ENCODE assay signal across 1 cellular context in genomic region chr1:244858357-244858756, GRCh38.
A peak's percentile ranks its signal among the peaks of the same experiment; 100 is the strongest.
TF ChIP-seq lines count a peak whose summit lies in the region.

No MANE protein-coding gene starts in this region.

TF ChIP-seq in K562, 482 proteins besides CTCF, POLR2A, EP300 and RAD21:
- TF ChIP-seq ZNF197 (CRISPR knock-in tag; IDR thresholded peaks at IDR 0.05; ENCODE audit: low read depth) (no peak), RBFOX2 (IDR thresholded peaks at IDR 0.05; ENCODE audit: low read depth, low read length) (peak; percentile 31; the same call in 1 of the 2 replicates)
